15 cellular contexts compared by ENCODE assay signal in the genomic region with DNA sequence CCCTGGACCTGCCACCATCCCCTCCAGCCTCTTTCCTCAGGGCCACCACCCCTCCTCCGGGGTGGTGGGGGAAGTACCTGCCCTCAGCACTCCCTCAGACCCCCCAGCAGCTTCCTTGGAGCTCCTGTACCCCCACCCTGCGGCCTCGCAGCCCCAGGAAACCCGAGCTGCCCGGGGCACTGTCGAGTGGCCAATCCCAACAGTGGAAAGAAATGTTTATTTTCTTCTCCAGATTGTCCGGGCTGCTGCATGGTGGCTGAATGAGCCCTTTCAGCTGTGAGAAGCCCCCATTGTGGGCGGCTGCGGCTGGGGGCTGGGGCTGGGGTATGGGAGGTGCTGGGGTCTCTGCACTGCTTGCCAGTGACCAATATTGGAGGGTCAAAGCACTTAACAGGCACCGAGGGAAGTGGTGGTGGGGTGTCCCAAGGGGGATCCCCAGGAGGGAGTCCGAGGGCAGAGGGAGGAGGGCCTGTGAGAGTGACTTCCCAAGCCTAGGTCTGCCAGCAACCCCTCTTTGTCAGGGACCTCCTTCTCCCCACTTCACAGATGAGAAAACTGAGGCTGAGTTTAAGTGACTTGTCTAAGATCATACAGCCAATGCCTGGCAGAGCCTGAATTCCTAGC. TPM values are rescaled to one million over a fixed set of nuclear protein-coding genes. Genes with fewer than 3 reads are reported as not detected.
DNase-seq lines count a peak whose midpoint lies in the region; ATAC-seq and TF ChIP-seq lines count a peak whose summit lies in the region.
"Had no signal": no experiment of that assay in that cellular context is flagged by ENCODE, and none has a peak within 500 bp of the region (broad histone marks: within the 10 kb centered on the region; RNA-seq: fewer than 3 reads in every experiment).

No MANE protein-coding gene starts in this region.

- intact Hi-C loops in activated B cell treated with CpG ODN at 0.5 μM for 24 hours (cut with micrococcal nuclease), result no loop called here

- peak; percentile 18 for DNase-seq in activated T-cell treated with anti-CD3 and anti-CD28 coated beads, Interleukin-2, amount 50 U/mL, for 48 hours
- DNase-seq in activated T-cell treated with anti-CD3 and anti-CD28 coated beads, Interleukin-2, amount 50 U/mL, for 4 hours, result no peak
- DNase-seq in activated B cell treated with CpG ODN at 0.5 μM for 24 hours (peak; percentile 9), left kidney (ENCODE audit: low read depth, low spot score) (peak; percentile 37), SHP77 treated with DMSO at 0.1 percent for 48 hours (lab: John Stamatoyannopoulos, UW) (no peak), osteocyte (ENCODE audit: extremely low spot score, unreplicated experiment) (no peak), NCI-H82 (lab: John Stamatoyannopoulos, UW) (no peak)
- DNase-seq: ACHN; hypothalamus; Karpas-422; NCI-H2171 treated with DMSO at 0.1 percent for 48 hours; small intestine; stimulated activated naive CD4-positive, alpha-beta T cell treated with Interleukin-2 at 50 U/mL for 16 hours had no signal

- POLR2A ChIA-PET in activated B cell treated with CpG ODN at 0.5 μM for 24 hours (lab: Charles Lee), result interaction anchor here (1.2 kb wide), 1 partner anchor 26 kb away, joined by 6 read pairs; no protein-coding TSS in a partner anchor

- H3K4me1 Mint-ChIP-seq in activated T-cell treated with anti-CD3 and anti-CD28 coated beads, Interleukin-2, amount 50 U/mL, for 4 hours (ENCODE audit: low read depth), result peaks cover 33% of the 10 kb centered on the region
- H3K4me1 Mint-ChIP-seq in activated B cell treated with CpG ODN at 0.5 μM for 24 hours (peaks cover 13% of the 10 kb centered on the region), osteocyte (ENCODE audit: unreplicated experiment) (no peaks in the 10 kb centered on the region)
- H3K4me1 Mint-ChIP-seq in stimulated activated naive CD8-positive, alpha-beta T cell treated with anti-CD3 and anti-CD28 coated beads, Interleukin-15, Interleukin-2, amounts not matched to agents 100 ng/mL and 50 ng/mL, for 24 hours (ENCODE audit: low read depth), result peaks cover 65% of the 10 kb centered on the region

- H3K9me3 Mint-ChIP-seq in activated T-cell treated with anti-CD3 and anti-CD28 coated beads, Interleukin-2, amount 50 U/mL, for 4 hours, result no peaks in the 10 kb centered on the region
- H3K9me3 Mint-ChIP-seq in activated B cell treated with CpG ODN at 0.5 μM for 24 hours (no peaks in the 10 kb centered on the region), osteocyte (ENCODE audit: unreplicated experiment) (no peaks in the 10 kb centered on the region)
- H3K9me3 Mint-ChIP-seq in stimulated activated naive CD8-positive, alpha-beta T cell treated with anti-CD3 and anti-CD28 coated beads, Interleukin-15, Interleukin-2, amounts not matched to agents 100 ng/mL and 50 ng/mL, for 24 hours, result no peaks in the 10 kb centered on the region
- H3K9me3 Mint-ChIP-seq: CD4-positive, alpha-beta T cell had no signal

- CTCF ChIA-PET in activated B cell treated with CpG ODN at 0.5 μM for 24 hours (lab: Charles Lee), result no interaction called here

- no peak overlapping the region for H3K4me3 Mint-ChIP-seq in activated T-cell treated with anti-CD3 and anti-CD28 coated beads, Interleukin-2, amount 50 U/mL, for 4 hours
- H3K4me3 Mint-ChIP-seq in activated B cell treated with CpG ODN at 0.5 μM for 24 hours, result no peak overlapping the region
- H3K4me3 Mint-ChIP-seq in stimulated activated naive CD8-positive, alpha-beta T cell treated with anti-CD3 and anti-CD28 coated beads, Interleukin-15, Interleukin-2, amounts not matched to agents 100 ng/mL and 50 ng/mL, for 24 hours, result no peak overlapping the region
- no peak overlapping the region for H3K4me3 Mint-ChIP-seq in osteocyte (ENCODE audit: unreplicated experiment)
- H3K4me3 Mint-ChIP-seq: CD4-positive, alpha-beta T cell had no signal

- TF ChIP-seq CTCF in activated B cell treated with CpG ODN at 0.5 μM for 24 hours (IDR thresholded peaks at IDR 0.05) (no peak), osteocyte (IDR thresholded peaks at IDR 0.05) (no peak)

- H3K27me3 Mint-ChIP-seq in activated T-cell treated with anti-CD3 and anti-CD28 coated beads, Interleukin-2, amount 50 U/mL, for 4 hours (ENCODE audit: low read depth), result no peaks in the 10 kb centered on the region
- H3K27me3 Mint-ChIP-seq in activated B cell treated with CpG ODN at 0.5 μM for 24 hours (no peaks in the 10 kb centered on the region), osteocyte (ENCODE audit: unreplicated experiment) (peaks cover 8% of the 10 kb centered on the region)
- no peaks in the 10 kb centered on the region for H3K27me3 Mint-ChIP-seq in stimulated activated naive CD8-positive, alpha-beta T cell treated with anti-CD3 and anti-CD28 coated beads, Interleukin-15, Interleukin-2, amounts not matched to agents 100 ng/mL and 50 ng/mL, for 24 hours
- H3K27me3 Mint-ChIP-seq: CD4-positive, alpha-beta T cell had no signal

- H3K27ac Mint-ChIP-seq in activated B cell treated with CpG ODN at 0.5 μM for 24 hours, result no peak overlapping the region
- peak overlapping the region; percentile 58 for H3K27ac Mint-ChIP-seq in stimulated activated naive CD8-positive, alpha-beta T cell treated with anti-CD3 and anti-CD28 coated beads, Interleukin-15, Interleukin-2, amounts not matched to agents 100 ng/mL and 50 ng/mL, for 24 hours
- no peak overlapping the region for H3K27ac Mint-ChIP-seq in osteocyte (ENCODE audit: unreplicated experiment)

- no peak for ATAC-seq in activated T-cell treated with anti-CD3 and anti-CD28 coated beads, Interleukin-2, amount 50 U/mL, for 4 hours
- ATAC-seq in activated B cell treated with CpG ODN at 0.5 μM for 24 hours (ENCODE audit: low read depth), result no peak

- peaks cover 35% of the 10 kb centered on the region for H3K36me3 Mint-ChIP-seq in activated T-cell treated with anti-CD3 and anti-CD28 coated beads, Interleukin-2, amount 50 U/mL, for 4 hours (ENCODE audit: insufficient read depth)
- H3K36me3 Mint-ChIP-seq in activated B cell treated with CpG ODN at 0.5 μM for 24 hours (ENCODE audit: low read depth) (peaks cover 87% of the 10 kb centered on the region), osteocyte (ENCODE audit: unreplicated experiment) (no peaks in the 10 kb centered on the region)
- H3K36me3 Mint-ChIP-seq in stimulated activated naive CD8-positive, alpha-beta T cell treated with anti-CD3 and anti-CD28 coated beads, Interleukin-15, Interleukin-2, amounts not matched to agents 100 ng/mL and 50 ng/mL, for 24 hours (ENCODE audit: low read depth), result peaks cover 72% of the 10 kb centered on the region

RNA-seq across cellular contexts. Expression of gene RUNX3, which starts 25.2 kb away (rescaled TPM):
- 100 to 1,000 TPM; 236 to 264 (median 258) TPM for total RNA-seq in activated T-cell treated with anti-CD3 and anti-CD28 coated beads, Interleukin-2, amount 50 U/mL, for 4 hours
- 141 and 153 TPM in 2 replicates for total RNA-seq in activated B cell treated with CpG ODN at 0.5 μM for 24 hours
- not detected in 2 replicates for total RNA-seq in osteocyte

Comparison
In these comparisons a context has a peak if more than half of its experiments do, and no peak if none do; other contexts are left out.
1. DNase-seq: peak in activated T-cell treated with anti-CD3 and anti-CD28 coated beads, Interleukin-2, amount 50 U/mL, for 48 hours (2 of 2), activated B cell treated with CpG ODN at 0.5 μM for 24 hours (single experiment) and left kidney (single experiment); none in activated T-cell treated with anti-CD3 and anti-CD28 coated beads, Interleukin-2, amount 50 U/mL, for 4 hours (single experiment), SHP77 treated with DMSO at 0.1 percent for 48 hours (single experiment), osteocyte (single experiment) and NCI-H82 (single experiment).
2. RNA of gene RUNX3, which starts 25.2 kb away (total RNA-seq): 236 to 264 TPM in activated T-cell treated with anti-CD3 and anti-CD28 coated beads, Interleukin-2, amount 50 U/mL, for 4 hours and 141 to 153 TPM in activated B cell treated with CpG ODN at 0.5 μM for 24 hours; not detected in osteocyte; every median in the first group is over 100 times any median in the second.